ENCODE assay signal across 18 cellular contexts in the genomic region with DNA sequence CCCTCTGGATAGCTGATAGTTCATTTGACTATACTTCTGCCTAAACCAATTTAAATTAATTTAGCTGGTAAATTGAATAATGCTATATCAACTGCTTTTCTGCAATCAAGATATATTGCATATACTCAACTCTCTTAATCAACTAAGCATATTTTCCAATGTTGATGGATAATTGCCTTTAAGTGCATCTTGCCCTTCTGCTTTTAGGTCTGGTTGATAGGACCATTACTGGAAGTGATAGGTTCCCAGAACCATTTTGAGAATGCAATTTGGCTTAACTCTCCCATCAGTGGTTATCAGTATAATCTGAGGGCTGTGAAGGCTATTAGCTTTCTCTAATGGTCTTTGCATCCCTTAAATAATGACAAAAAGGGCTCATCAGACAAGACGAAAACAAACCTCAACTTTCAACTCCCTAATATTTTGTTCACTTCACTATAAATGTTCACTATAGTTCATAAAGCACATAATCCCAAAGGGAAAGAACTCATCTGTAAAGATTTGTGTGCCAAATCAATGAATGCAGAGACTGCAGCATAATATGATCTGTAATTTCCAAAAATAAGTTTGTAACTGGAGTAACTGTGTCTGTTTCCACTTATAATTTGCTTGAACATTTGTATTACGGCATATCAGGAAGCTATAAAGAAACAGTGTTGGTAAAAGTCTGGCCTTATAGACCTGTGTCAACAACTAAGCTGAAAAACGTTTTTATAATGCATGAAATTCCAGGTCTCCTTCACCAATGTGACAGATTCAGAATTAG.
DNase-seq lines count a peak whose midpoint lies in the region; ATAC-seq and TF ChIP-seq lines count a peak whose summit lies in the region.
"Had no signal": no experiment of that assay in that cellular context is flagged by ENCODE, and none has a peak within 500 bp of the region (broad histone marks: within the 10 kb centered on the region; RNA-seq: fewer than 3 reads in every experiment).

No MANE protein-coding gene starts in this region.

- H3K27ac Mint-ChIP-seq in activated naive CD4-positive, alpha-beta T cell treated with anti-CD3 and anti-CD28 coated beads, Interleukin-2, amount 10 ng/mL, durations not matched to agents 7 days and 5 days, result no peak overlapping the region
- H3K27ac Mint-ChIP-seq: CD4-positive, alpha-beta T cell had no signal

- no peaks in the 10 kb centered on the region for H3K36me3 Mint-ChIP-seq in activated naive CD4-positive, alpha-beta T cell treated with anti-CD3 and anti-CD28 coated beads, Interleukin-2, amount 10 ng/mL, durations not matched to agents 7 days and 5 days

- no peak overlapping the region for H3K4me3 Mint-ChIP-seq in activated naive CD4-positive, alpha-beta T cell treated with anti-CD3 and anti-CD28 coated beads, Interleukin-2, amount 10 ng/mL, durations not matched to agents 7 days and 5 days
- H3K4me3 Mint-ChIP-seq: CD4-positive, alpha-beta T cell had no signal

- peak overlapping the region; percentile 83 for H2AFZ ChIP-seq in smooth muscle cell (ENCODE audit: low read depth)

- peaks cover 13% of the 10 kb centered on the region for H3F3A ChIP-seq in smooth muscle cell (ENCODE audit: low read depth)

- ATAC-seq in heart left ventricle (no peak), SK-N-SH treated with all-trans-retinoic acid at 6 μM for 48 hours (peak; percentile 78), HG03521 (IDR thresholded peaks at IDR 0.05; ENCODE audit: unreplicated experiment) (no peak)

- no peak for DNase-seq in right atrium auricular region (ENCODE audit: low spot score)
- DNase-seq in heart left ventricle, result no peak
- DNase-seq in left kidney (ENCODE audit: low read depth, low spot score), result peak; percentile 14
- no peak for DNase-seq in smooth muscle cell (lab: John Stamatoyannopoulos, UW; ENCODE audit: unreplicated experiment)
- DNase-seq in activated naive CD4-positive, alpha-beta T cell treated with anti-CD3 and anti-CD28 coated beads, Interleukin-2, amount 10 ng/mL, durations not matched to agents 7 days and 5 days, result no peak
- no peak for DNase-seq in globus pallidus (ENCODE audit: low spot score)
- DNase-seq: ACHN; C1 segment of cervical spinal cord; Calu3; CD4-positive, alpha-beta T cell; DMS 273 treated with DMSO at 0.1 percent for 48 hours; DMS79; EL; H7; IMR-90 had no signal

- H3K27me3 Mint-ChIP-seq in activated naive CD4-positive, alpha-beta T cell treated with anti-CD3 and anti-CD28 coated beads, Interleukin-2, amount 10 ng/mL, durations not matched to agents 7 days and 5 days, result no peaks in the 10 kb centered on the region

- H3K4me3 ChIP-seq in right atrium auricular region (no peak overlapping the region), heart left ventricle (no peak overlapping the region), smooth muscle cell (no peak overlapping the region)

- peak overlapping the region; percentile 77 for H3K4me2 ChIP-seq in smooth muscle cell

- H3K36me3 ChIP-seq in right atrium auricular region (no peaks in the 10 kb centered on the region), heart left ventricle (no peaks in the 10 kb centered on the region), smooth muscle cell (ENCODE audit: low read depth) (no peaks in the 10 kb centered on the region)

- intact Hi-C loops in heart left ventricle (cut with DNase I), result no loop called here

- no peaks in the 10 kb centered on the region for H3K4me1 Mint-ChIP-seq in activated naive CD4-positive, alpha-beta T cell treated with anti-CD3 and anti-CD28 coated beads, Interleukin-2, amount 10 ng/mL, durations not matched to agents 7 days and 5 days

- H3K27ac ChIP-seq in right atrium auricular region (peak overlapping the region; percentile 27 to 81), heart left ventricle (no peak overlapping the region), smooth muscle cell (ENCODE audit: low read depth) (peak overlapping the region; percentile 74)
- H3K27ac ChIP-seq: 22Rv1 had no signal

- H3K79me2 ChIP-seq in smooth muscle cell (ENCODE audit: low read depth), result no peaks in the 10 kb centered on the region

- TF ChIP-seq CTCF in right atrium auricular region (IDR thresholded peaks at IDR 0.05) (no peak), heart left ventricle (IDR thresholded peaks at IDR 0.05) (no peak), smooth muscle cell (IDR thresholded peaks at IDR 0.05; ENCODE audit: borderline replicate concordance, insufficient read depth, poor library complexity, severe bottlenecking) (no peak)

- H3K4me1 ChIP-seq in right atrium auricular region, result peaks cover 0 to 8% of the 10 kb centered on the region in 2 donors
- peaks cover 0 to 13% (median 0%) of the 10 kb centered on the region in 12 donors for H3K4me1 ChIP-seq in heart left ventricle
- peaks cover 10% of the 10 kb centered on the region for H3K4me1 ChIP-seq in smooth muscle cell (ENCODE audit: low read depth)

- WGBS in heart left ventricle, 4 donors, result 43 to 53% (median 45%) methylated on average over 3 of the region's 3 CpGs
- WGBS in smooth muscle cell (ENCODE audit: low lambda C conversion rate), result 34% methylated on average over 3 of the region's 3 CpGs

- H3K9me3 ChIP-seq in right atrium auricular region (no peaks in the 10 kb centered on the region), heart left ventricle (no peaks in the 10 kb centered on the region), smooth muscle cell (replicated peaks; ENCODE audit: low read depth) (no peaks in the 10 kb centered on the region)

- H3K27me3 ChIP-seq in right atrium auricular region (no peaks in the 10 kb centered on the region), heart left ventricle (no peaks in the 10 kb centered on the region), smooth muscle cell (ENCODE audit: low read depth) (no peaks in the 10 kb centered on the region)

- CTCF ChIA-PET in activated naive CD4-positive, alpha-beta T cell treated with anti-CD3 and anti-CD28 coated beads, Interleukin-2, amount 10 ng/mL, durations not matched to agents 7 days and 5 days (lab: Charles Lee), result interaction anchor here (0.6 kb wide), 1 partner anchor 11 kb away, joined by 4 read pairs; no protein-coding TSS in a partner anchor

- no peaks in the 10 kb centered on the region for H3K9me3 Mint-ChIP-seq in activated naive CD4-positive, alpha-beta T cell treated with anti-CD3 and anti-CD28 coated beads, Interleukin-2, amount 10 ng/mL, durations not matched to agents 7 days and 5 days
- H3K9me3 Mint-ChIP-seq: CD4-positive, alpha-beta T cell had no signal

- no peaks in the 10 kb centered on the region for H4K20me1 ChIP-seq in smooth muscle cell (ENCODE audit: low read depth)

- no peak overlapping the region for H3K9ac ChIP-seq in smooth muscle cell (ENCODE audit: low read depth)

- TF ChIP-seq POLR2A in heart left ventricle (IDR thresholded peaks at IDR 0.05), result no peak

TF ChIP-seq in SK-N-SH treated with all-trans-retinoic acid at 6 μM for 48 hours, 23 proteins besides CTCF, POLR2A, EP300 and RAD21 (continues in another document):
- TF ChIP-seq TCF4 (CRISPR knock-in tag; IDR thresholded peaks at IDR 0.05; ENCODE audit: borderline replicate concordance) (peak; percentile 100), SNAI2 (CRISPR knock-in tag; IDR thresholded peaks at IDR 0.05) (peak; percentile 73), ZNF70 (CRISPR knock-in tag; IDR thresholded peaks at IDR 0.05) (peak; percentile 66), GLIS3 (CRISPR knock-in tag; IDR thresholded peaks at IDR 0.05) (peak; percentile 98), ISL1 (CRISPR knock-in tag; IDR thresholded peaks at IDR 0.05) (peak; percentile 100), OSR1 (CRISPR knock-in tag; IDR thresholded peaks at IDR 0.05) (no peak), CREB5 (CRISPR knock-in tag; IDR thresholded peaks at IDR 0.05; ENCODE audit: low read depth) (peak; percentile 97), ZFP30 (CRISPR knock-in tag; IDR thresholded peaks at IDR 0.05) (peak; percentile 4; the same call in 1 of the 2 replicates), ARNTL (CRISPR knock-in tag; IDR thresholded peaks at IDR 0.05; ENCODE audit: borderline replicate concordance, low read depth) (0 out of 2 replicates have a peak, but pooled peaks have one; percentile 39)
- TF ChIP-seq, protein P1, sequence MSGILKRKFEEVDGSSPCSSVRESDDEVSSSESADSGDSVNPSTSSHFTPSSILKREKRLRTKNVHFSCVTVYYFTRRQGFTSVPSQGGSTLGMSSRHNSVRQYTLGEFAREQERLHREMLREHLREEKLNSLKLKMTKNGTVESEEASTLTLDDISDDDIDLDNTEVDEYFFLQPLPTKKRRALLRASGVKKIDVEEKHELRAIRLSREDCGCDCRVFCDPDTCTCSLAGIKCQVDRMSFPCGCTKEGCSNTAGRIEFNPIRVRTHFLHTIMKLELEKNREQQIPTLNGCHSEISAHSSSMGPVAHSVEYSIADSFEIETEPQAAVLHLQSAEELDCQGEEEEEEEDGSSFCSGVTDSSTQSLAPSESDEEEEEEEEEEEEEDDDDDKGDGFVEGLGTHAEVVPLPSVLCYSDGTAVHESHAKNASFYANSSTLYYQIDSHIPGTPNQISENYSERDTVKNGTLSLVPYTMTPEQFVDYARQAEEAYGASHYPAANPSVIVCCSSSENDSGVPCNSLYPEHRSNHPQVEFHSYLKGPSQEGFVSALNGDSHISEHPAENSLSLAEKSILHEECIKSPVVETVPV (CRISPR knock-in tag; IDR thresholded peaks at IDR 0.05), result peak; percentile 99

Comparison
In these comparisons a context has a peak if more than half of its experiments do, and no peak if none do; other contexts are left out.
1. H3K27ac ChIP-seq: peak in right atrium auricular region (2 of 2) and smooth muscle cell (single experiment); none in heart left ventricle (0 of 12).